In genomic region chr1:200279810-200280411, GRCh38 we compare ENCODE assay signal across 8 cellular contexts.
DNase-seq lines count a peak whose midpoint lies in the region; ATAC-seq and TF ChIP-seq lines count a peak whose summit lies in the region.

No MANE protein-coding gene starts in this region.

- no peaks in the 10 kb centered on the region for H3K9me3 Mint-ChIP-seq in type B pancreatic cell

- TF ChIP-seq CTCF in GM06990 (IDR thresholded peaks at IDR 0.05; ENCODE audit: insufficient read depth, low read length, poor library complexity, severe bottlenecking) (peak; percentile 77), type B pancreatic cell (conservative IDR thresholded peaks at IDR 0.05) (peak; percentile 76)

- peaks cover 15% of the 10 kb centered on the region for H3K4me1 Mint-ChIP-seq in type B pancreatic cell (ENCODE audit: unreplicated experiment)

- no peaks in the 10 kb centered on the region for H3K36me3 ChIP-seq in GM06990 (ENCODE audit: control insufficient read depth, insufficient read depth, low read length)

- no peaks in the 10 kb centered on the region for H3K27me3 ChIP-seq in GM06990 (replicated peaks; ENCODE audit: control insufficient read depth, insufficient read depth, low read length)

- no peak overlapping the region for H3K27ac Mint-ChIP-seq in type B pancreatic cell

- ATAC-seq in HG03135 (IDR thresholded peaks at IDR 0.05; ENCODE audit: unreplicated experiment) (no peak), GM19467 (IDR thresholded peaks at IDR 0.05; ENCODE audit: unreplicated experiment) (no peak)

- DNase-seq in Ammon's horn (ENCODE audit: low spot score) (peak; percentile 48), GM06990 (ENCODE audit: extremely low read depth, insufficient read length) (no peak), NCI-H460 (ENCODE audit: extremely low read depth, low read depth) (peak; percentile 78), astrocyte of the hippocampus (ENCODE audit: low read depth, low spot score) (peak; percentile 75), kidney glomerular epithelial cell (lab: John Stamatoyannopoulos, UW) (peak; percentile 22), type B pancreatic cell (ENCODE audit: extremely low spot score, unreplicated experiment) (no peak)

- peaks cover 12% of the 10 kb centered on the region for H3K27me3 Mint-ChIP-seq in type B pancreatic cell

- H3K4me3 ChIP-seq in GM06990 (replicated peaks; ENCODE audit: low read depth, low read length): no peak overlapping the region

- H3K36me3 Mint-ChIP-seq in type B pancreatic cell: no peaks in the 10 kb centered on the region

- no peak overlapping the region for H3K4me3 Mint-ChIP-seq in type B pancreatic cell

Comparison
In these comparisons a context has a peak if more than half of its experiments do, and no peak if none do; other contexts are left out.
1. DNase-seq: peak in Ammon's horn (single experiment), NCI-H460 (single experiment), astrocyte of the hippocampus (single experiment) and kidney glomerular epithelial cell (single experiment); none in GM06990 (single experiment) and type B pancreatic cell (single experiment).